9 cellular contexts compared by ENCODE assay signal in genomic region chrX:20527458-20528099, GRCh38.
A peak's percentile ranks its signal among the peaks of the same experiment; 100 is the strongest.
DNase-seq lines count a peak whose midpoint lies in the region; ATAC-seq and TF ChIP-seq lines count a peak whose summit lies in the region.
"Had no signal": no experiment of that assay in that cellular context is flagged by ENCODE, and none has a peak within 500 bp of the region (broad histone marks: within the 10 kb centered on the region; RNA-seq: fewer than 3 reads in every experiment).

No MANE protein-coding gene starts in this region.

- intact Hi-C loops in Panc1 (cut with micrococcal nuclease; ENCODE audit: unreplicated experiment), result loop anchor here (10.0 kb wide), 1 partner anchor 1197 kb away; no protein-coding TSS in a partner anchor

- H2AFZ ChIP-seq in Karpas-422 (ENCODE audit: low read length) (no peak overlapping the region), neural progenitor cell (replicated peaks) (no peak overlapping the region)

- H3K27ac ChIP-seq in Karpas-422 (ENCODE audit: low read length), result no peak overlapping the region
- H3K27ac ChIP-seq in Panc1 (ENCODE audit: low read length), result no peak overlapping the region
- H3K27ac ChIP-seq in neural progenitor cell, result no peak overlapping the region

- H3K36me3 ChIP-seq in Karpas-422 (ENCODE audit: insufficient read depth, low read length) (no peaks in the 10 kb centered on the region), Panc1 (ENCODE audit: control insufficient read depth, insufficient read depth, low read length) (no peaks in the 10 kb centered on the region), neural progenitor cell (no peaks in the 10 kb centered on the region)

- H3K4me1 ChIP-seq in Karpas-422 (ENCODE audit: low read length), result no peaks in the 10 kb centered on the region
- no peaks in the 10 kb centered on the region for H3K4me1 ChIP-seq in Panc1 (ENCODE audit: control insufficient read depth, insufficient read depth, low read length)
- peaks cover 22% of the 10 kb centered on the region for H3K4me1 ChIP-seq in neural progenitor cell

- no peaks in the 10 kb centered on the region for H3K9me2 ChIP-seq in Karpas-422 (replicated peaks; ENCODE audit: insufficient read depth, low read length)

- TF ChIP-seq POLR2A in GM18505 (IDR thresholded peaks at IDR 0.05; ENCODE audit: borderline replicate concordance, extremely low read depth, insufficient read depth, insufficient read length), result no peak

- H3K9me3 Mint-ChIP-seq in neural progenitor cell, result no peaks in the 10 kb centered on the region
- H3K9me3 Mint-ChIP-seq: activated naive CD4-positive, alpha-beta T cell treated with anti-CD3 and anti-CD28 coated beads, Interleukin-2, amount 50 U/mL, for 24 hours had no signal

- H3K79me2 ChIP-seq in Karpas-422 (ENCODE audit: low read length) (no peaks in the 10 kb centered on the region), neural progenitor cell (ENCODE audit: low read depth) (no peaks in the 10 kb centered on the region)

- no peak overlapping the region for H3K9ac ChIP-seq in Karpas-422 (ENCODE audit: low read length)
- no peak overlapping the region for H3K9ac ChIP-seq in neural progenitor cell

- no peaks in the 10 kb centered on the region for H4K20me1 ChIP-seq in Karpas-422 (ENCODE audit: insufficient read depth, low read depth, low read length)
- H4K20me1 ChIP-seq in neural progenitor cell (ENCODE audit: low read depth), result no peaks in the 10 kb centered on the region

- H3K4me3 Mint-ChIP-seq in neural progenitor cell, result no peak overlapping the region
- H3K4me3 Mint-ChIP-seq: activated naive CD4-positive, alpha-beta T cell treated with anti-CD3 and anti-CD28 coated beads, Interleukin-2, amount 50 U/mL, for 24 hours had no signal

- H3K9me3 ChIP-seq in Karpas-422 (ENCODE audit: low read length) (no peaks in the 10 kb centered on the region), Panc1 (ENCODE audit: control insufficient read depth, insufficient read depth, low read depth, low read length) (no peaks in the 10 kb centered on the region), neural progenitor cell (ENCODE audit: low read depth) (no peaks in the 10 kb centered on the region)

- no peaks in the 10 kb centered on the region for H3K36me3 Mint-ChIP-seq in neural progenitor cell
- H3K36me3 Mint-ChIP-seq: activated naive CD4-positive, alpha-beta T cell treated with anti-CD3 and anti-CD28 coated beads, Interleukin-2, amount 50 U/mL, for 24 hours had no signal

- no TSS peak for BruUV-seq in Panc1 (replicated peaks; lab: Mats Ljungman, UMichigan)

- peak; percentile 58 for ATAC-seq in GM18505 (IDR thresholded peaks at IDR 0.05; ENCODE audit: unreplicated experiment)
- peak; percentile 71 for ATAC-seq in Panc1

- TF ChIP-seq CTCF in Panc1 (IDR thresholded peaks at IDR 0.05) (peak; percentile 48; the same call in 1 of the 2 replicates), neural progenitor cell (IDR thresholded peaks at IDR 0.05) (peak; percentile 69)

- no peaks in the 10 kb centered on the region for H3K27me3 Mint-ChIP-seq in neural progenitor cell (ENCODE audit: insufficient read depth, low read depth)

- H3K27me3 ChIP-seq in Karpas-422 (ENCODE audit: low read length) (0 out of 2 replicates have a peak, but pooled peaks cover 3% of the 10 kb centered on the region), Panc1 (ENCODE audit: control insufficient read depth, insufficient read depth, low read length) (no peaks in the 10 kb centered on the region), neural progenitor cell (no peaks in the 10 kb centered on the region)

- no peaks in the 10 kb centered on the region for H3F3A ChIP-seq in neural progenitor cell (ENCODE audit: low read depth)

- H3K4me3 ChIP-seq in Karpas-422 (ENCODE audit: low read length) (no peak overlapping the region), Panc1 (ENCODE audit: low read depth in 2 of 2, low read length in 2 of 2) (no peak overlapping the region), neural progenitor cell (no peak overlapping the region)

- CTCF ChIA-PET in Panc1 (lab: Charles Lee), result interaction anchor here (0.6 kb wide), 1 partner anchor 270 kb away, joined by 3 read pairs; no protein-coding TSS in a partner anchor

- H3K4me2 ChIP-seq in Karpas-422 (ENCODE audit: low read depth, low read length, poor library complexity, severe bottlenecking) (no peak overlapping the region), neural progenitor cell (no peak overlapping the region)

- peaks cover 18% of the 10 kb centered on the region for H3K4me1 Mint-ChIP-seq in neural progenitor cell

- POLR2A ChIA-PET in Panc1 (lab: Charles Lee), result no interaction called here

- peak; percentile 61 for DNase-seq in AG08395 (ENCODE audit: low spot score)
- DNase-seq in Karpas-422, result peak; percentile 74
- no peak for DNase-seq in Panc1 (ENCODE audit: low read depth, low spot score)
- peak; percentile 37 for DNase-seq in epidermal melanocyte (ENCODE audit: insufficient read length, low spot score)
- DNase-seq in neural progenitor cell (ENCODE audit: low spot score), result peak; percentile 36
- DNase-seq in GM19240 (ENCODE audit: insufficient read length, low spot score), result no peak
- DNase-seq in stimulated activated CD4-positive, alpha-beta T cell treated with anti-CD3 and anti-CD28 coated beads, Interleukin-2, amount 100 ng/mL, for 48 hours, result no peak

- in situ Hi-C loops in Panc1 (cut with HindIII; ENCODE audit: low pct_unique_long_range_greater_than_20kb, low sequenced_read_pairs), result no loop called here

- no peak overlapping the region for H3K27ac Mint-ChIP-seq in neural progenitor cell
- H3K27ac Mint-ChIP-seq: activated naive CD4-positive, alpha-beta T cell treated with anti-CD3 and anti-CD28 coated beads, Interleukin-2, amount 50 U/mL, for 24 hours had no signal

Comparison
In these comparisons a context has a peak if more than half of its experiments do, and no peak if none do; other contexts are left out.
1. DNase-seq: peak in AG08395 (single experiment), Karpas-422 (single experiment), epidermal melanocyte (single experiment) and neural progenitor cell (single experiment); none in Panc1 (single experiment), GM19240 (single experiment) and stimulated activated CD4-positive, alpha-beta T cell treated with anti-CD3 and anti-CD28 coated beads, Interleukin-2, amount 100 ng/mL, for 48 hours (0 of 2).